In the genomic region with DNA sequence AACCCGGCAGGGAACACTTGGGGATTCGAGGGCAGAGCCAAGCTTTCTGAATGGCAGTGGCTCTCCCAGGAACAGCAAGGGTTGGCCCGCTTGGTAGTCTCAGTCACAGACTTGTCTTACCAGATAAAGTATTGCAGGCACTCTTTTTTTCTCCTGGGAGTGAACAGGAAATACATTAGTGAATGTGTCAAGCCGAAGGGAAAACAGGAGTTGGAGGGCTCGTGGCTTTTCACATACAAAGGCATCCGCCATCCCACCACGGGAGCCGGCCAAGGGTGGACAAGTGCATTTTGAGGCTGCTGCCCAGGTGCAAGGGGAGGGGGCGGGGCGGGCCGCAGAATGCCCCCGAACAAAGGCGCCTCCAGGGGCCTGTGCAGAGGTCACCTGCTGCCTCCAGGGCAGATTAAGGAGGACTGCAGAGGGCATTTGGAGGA, we compare ENCODE assay signal across 8 cellular contexts.
A peak's percentile ranks its signal among the peaks of the same experiment; 100 is the strongest.
DNase-seq lines count a peak whose midpoint lies in the region; ATAC-seq and TF ChIP-seq lines count a peak whose summit lies in the region.

No MANE protein-coding gene starts in this region.

- peak; percentile 40 for ATAC-seq in GM21381 (IDR thresholded peaks at IDR 0.05; ENCODE audit: unreplicated experiment)
- peak; percentile 50 for ATAC-seq in HG03354 (IDR thresholded peaks at IDR 0.05; ENCODE audit: poor library complexity, severe bottlenecking, unreplicated experiment)

- POLR2A ChIA-PET in MCF 10A (lab: Yijun Ruan, JAX), result no interaction called here

- H3K27ac Mint-ChIP-seq in endothelial cell (ENCODE audit: unreplicated experiment) (no peak overlapping the region), MCF 10A (ENCODE audit: low read depth, unreplicated experiment) (no peak overlapping the region)

- CTCF ChIA-PET in MCF 10A (lab: Yijun Ruan, JAX), result no interaction called here

- peak; percentile 73 for DNase-seq in DMS79 treated with DMSO at 0.1 percent for 48 hours (lab: John Stamatoyannopoulos, UW)
- DNase-seq in endothelial cell (ENCODE audit: low spot score), result peak; percentile 7
- DNase-seq in NK-92 treated with Interleukin-12 subunit alpha and Interleukin-12 subunit beta, amount 100 ng/mL, for 24 hours (lab: John Stamatoyannopoulos, UW), result no peak
- no peak for DNase-seq in breast epithelium (ENCODE audit: low spot score in 2 of 2)
- no peak for DNase-seq in MCF 10A (ENCODE audit: unreplicated experiment)
- DNase-seq in OCI-M1 (lab: John Stamatoyannopoulos, UW), result no peak

- H3K9me3 Mint-ChIP-seq in endothelial cell (ENCODE audit: unreplicated experiment), result no peaks in the 10 kb centered on the region
- no peaks in the 10 kb centered on the region for H3K9me3 Mint-ChIP-seq in MCF 10A (ENCODE audit: unreplicated experiment)

- no peaks in the 10 kb centered on the region for H3K36me3 Mint-ChIP-seq in endothelial cell (ENCODE audit: low read depth, unreplicated experiment)
- H3K36me3 Mint-ChIP-seq in MCF 10A (ENCODE audit: insufficient read depth, unreplicated experiment), result no peaks in the 10 kb centered on the region

- intact Hi-C loops in breast epithelium (cut with DNase I; ENCODE audit: low total_unique reads), result no loop called here
- intact Hi-C loops in MCF 10A (cut with micrococcal nuclease), result no loop called here

- no peaks in the 10 kb centered on the region for H3K36me3 ChIP-seq in breast epithelium

- H3K4me3 Mint-ChIP-seq in endothelial cell (ENCODE audit: unreplicated experiment) (peak overlapping the region; percentile 31), MCF 10A (ENCODE audit: unreplicated experiment) (no peak overlapping the region)

- peak overlapping the region in 1 of 2 donors; percentile 30 for H3K27ac ChIP-seq in breast epithelium

- no TSS peak for BruUV-seq in MCF 10A (replicated peaks; lab: Mats Ljungman, UMichigan)

- no peak for TF ChIP-seq POLR2A in breast epithelium (IDR thresholded peaks at IDR 0.05)

- H3K4me3 ChIP-seq in breast epithelium, result no peak overlapping the region

- H3K27me3 Mint-ChIP-seq in endothelial cell (ENCODE audit: unreplicated experiment), result peaks cover 12% of the 10 kb centered on the region
- H3K27me3 Mint-ChIP-seq in MCF 10A (ENCODE audit: insufficient read depth, unreplicated experiment), result no peaks in the 10 kb centered on the region

- H3K9me3 ChIP-seq in breast epithelium, result peaks cover 5 to 8% of the 10 kb centered on the region in 2 donors

- H3K27me3 ChIP-seq in breast epithelium, result no peaks in the 10 kb centered on the region

- peaks cover 0 to 5% of the 10 kb centered on the region in 2 donors for H3K4me1 ChIP-seq in breast epithelium

- no peak for TF ChIP-seq CTCF in endothelial cell (IDR thresholded peaks at IDR 0.05; ENCODE audit: unreplicated experiment)
- no peak for TF ChIP-seq CTCF in breast epithelium (IDR thresholded peaks at IDR 0.05)
- TF ChIP-seq CTCF in MCF 10A (IDR thresholded peaks at IDR 0.05; ENCODE audit: unreplicated experiment), result no peak

- H3K4me1 Mint-ChIP-seq in endothelial cell (ENCODE audit: unreplicated experiment) (peaks cover 24% of the 10 kb centered on the region), MCF 10A (ENCODE audit: insufficient read depth, unreplicated experiment) (no peaks in the 10 kb centered on the region)

Comparison
In these comparisons a context has a peak if more than half of its experiments do, and no peak if none do; other contexts are left out.
1. DNase-seq: peak in DMS79 treated with DMSO at 0.1 percent for 48 hours (single experiment) and endothelial cell (single experiment); none in NK-92 treated with Interleukin-12 subunit alpha and Interleukin-12 subunit beta, amount 100 ng/mL, for 24 hours (single experiment), breast epithelium (0 of 2), MCF 10A (single experiment) and OCI-M1 (single experiment).